Comparison of ENCODE assay signal across 19 cellular contexts in genomic region chr3:180102134-180102533, GRCh38.
DNase-seq lines count a peak whose midpoint lies in the region; ATAC-seq and TF ChIP-seq lines count a peak whose summit lies in the region.
"Had no signal": no experiment of that assay in that cellular context is flagged by ENCODE, and none has a peak within 500 bp of the region (broad histone marks: within the 10 kb centered on the region; RNA-seq: fewer than 3 reads in every experiment).

No MANE protein-coding gene starts in this region.

- DNase-seq in ecto neural progenitor cell (ENCODE audit: low spot score) (peak; percentile 51), iPS-NIHi7 (ENCODE audit: extremely low spot score) (peak; percentile 72), retinal pigment epithelial cell (ENCODE audit: low read depth) (peak; percentile 13), NCI-H82 (lab: John Stamatoyannopoulos, UW) (no peak), DMS153 (lab: John Stamatoyannopoulos, UW) (no peak), NAMALWA (ENCODE audit: low spot score) (no peak)
- DNase-seq in stimulated activated naive CD8-positive, alpha-beta T cell treated with anti-CD3 and anti-CD28 coated beads, Interleukin-15, Interleukin-2, amounts not matched to agents 100 U/mL and 50 U/mL, for 24 hours: no peak
- DNase-seq: ACHN, AML-193, COR-L47, NCI-H1048, NCI-H146, NCI-H2081, NCI-H510A treated with DMSO at 0.1 percent for 48 hours, Peyer's patch had no signal

- no peak overlapping the region for H3K4me3 ChIP-seq in retinal pigment epithelial cell (ENCODE audit: low read length)
- H3K4me3 ChIP-seq: K562, Peyer's patch had no signal

- TF ChIP-seq EP300 in Ishikawa (IDR thresholded peaks at IDR 0.05; ENCODE audit: borderline replicate concordance): no peak

- no peak for TF ChIP-seq CTCF in retinal pigment epithelial cell (conservative IDR thresholded peaks at IDR 0.05; ENCODE audit: low read depth, low read length)

- no peak for TF ChIP-seq RAD21 in Ishikawa (IDR thresholded peaks at IDR 0.05; ENCODE audit: low read depth)

- ATAC-seq in stimulated activated naive CD8-positive, alpha-beta T cell treated with anti-CD3 and anti-CD28 coated beads, Interleukin-15, Interleukin-2, amounts not matched to agents 100 U/mL and 50 U/mL, for 24 hours: no peak
- ATAC-seq: HCT116, K562, Right ventricle myocardium inferior had no signal

TF ChIP-seq in Ishikawa, 13 proteins besides CTCF, POLR2A, EP300 and RAD21:
- TF ChIP-seq TEAD4 (IDR thresholded peaks at IDR 0.05) (0 out of 2 replicates have a peak, but pooled peaks have one; percentile 15), NFIC (IDR thresholded peaks at IDR 0.05) (no peak), TCF12 (IDR thresholded peaks at IDR 0.05; ENCODE audit: low read depth) (no peak)

Comparison
In these comparisons a context has a peak if more than half of its experiments do, and no peak if none do; other contexts are left out.
1. DNase-seq: peak in ecto neural progenitor cell (single experiment), iPS-NIHi7 (single experiment) and retinal pigment epithelial cell (single experiment); none in NCI-H82 (single experiment), DMS153 (single experiment), NAMALWA (single experiment) and stimulated activated naive CD8-positive, alpha-beta T cell treated with anti-CD3 and anti-CD28 coated beads, Interleukin-15, Interleukin-2, amounts not matched to agents 100 U/mL and 50 U/mL, for 24 hours (single experiment).